In genomic region chr6:30782425-30783014, GRCh38 we compare ENCODE assay signal across 1 cellular context.
A peak's percentile ranks its signal among the peaks of the same experiment; 100 is the strongest.
TF ChIP-seq lines count a peak whose summit lies in the region.

No MANE protein-coding gene starts in this region.

TF ChIP-seq in H1, 55 proteins besides CTCF, POLR2A, EP300 and RAD21:
- TF ChIP-seq CBX8 (IDR thresholded peaks at IDR 0.05; ENCODE audit: borderline replicate concordance, low read depth, low read length) = no peak
- TF ChIP-seq CEBPB (IDR thresholded peaks at IDR 0.05; ENCODE audit: low read depth, low read length) = 0 out of 2 replicates have a peak, but pooled peaks have one; percentile 15
TF ChIP-seq in H1: peak in this region for 1.
